In the genomic region with DNA sequence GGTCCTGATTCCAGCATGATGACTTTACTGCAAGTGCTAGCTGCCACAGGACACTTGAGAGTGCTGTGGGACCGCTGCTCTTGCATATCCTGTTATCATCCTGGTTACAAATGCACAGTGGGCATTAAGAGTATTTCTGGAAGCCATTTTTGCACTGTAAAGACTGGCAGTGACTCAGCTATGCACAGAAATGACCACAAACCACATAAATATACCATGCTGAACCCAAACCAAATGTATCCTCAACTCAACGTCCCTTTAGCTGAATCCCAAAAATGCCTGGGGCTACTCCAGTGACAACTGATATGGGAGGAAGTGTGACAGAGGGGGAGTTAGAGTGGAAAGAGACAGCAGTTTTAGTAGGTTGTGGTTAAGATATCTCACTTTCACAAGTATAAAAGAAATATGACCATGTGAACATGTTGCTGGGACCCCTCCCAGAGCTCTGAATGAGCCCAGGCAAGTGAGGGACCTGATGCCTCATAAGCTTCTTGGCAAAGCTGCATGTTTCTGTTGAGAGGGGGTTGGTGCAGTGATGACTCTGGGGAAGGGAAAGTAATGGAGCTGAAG, we compare ENCODE assay signal across 9 cellular contexts. TPM values are rescaled to one million over a fixed set of nuclear protein-coding genes. Genes with fewer than 3 reads are reported as not detected.
DNase-seq lines count a peak whose midpoint lies in the region; ATAC-seq, FAIRE-seq and TF ChIP-seq lines count a peak whose summit lies in the region.
"Had no signal": no experiment of that assay in that cellular context is flagged by ENCODE, and none has a peak within 500 bp of the region (broad histone marks: within the 10 kb centered on the region; RNA-seq: fewer than 3 reads in every experiment).

No MANE protein-coding gene starts in this region.

- H3K9me3 Mint-ChIP-seq in activated T-helper 17 cell treated with anti-CD3 and anti-CD28 coated beads, Interleukin-2, amount 50 U/mL, for 72 hours, result no peaks in the 10 kb centered on the region
- no peaks in the 10 kb centered on the region for H3K9me3 Mint-ChIP-seq in endothelial cell (ENCODE audit: unreplicated experiment)

- H3K4me3 ChIP-seq in WERI-Rb-1 (ENCODE audit: low read depth, low read length) (no peak overlapping the region), suprapubic skin (no peak overlapping the region)

- FAIRE-seq in frontal cortex (lab: Jason Lieb, UNC), result no peak

- H3K36me3 ChIP-seq in WERI-Rb-1 (no peaks in the 10 kb centered on the region), suprapubic skin (peaks cover 4% of the 10 kb centered on the region)

- peaks cover 18% of the 10 kb centered on the region for H3K4me1 Mint-ChIP-seq in activated T-helper 17 cell treated with anti-CD3 and anti-CD28 coated beads, Interleukin-2, amount 50 U/mL, for 72 hours
- peaks cover 23% of the 10 kb centered on the region for H3K4me1 Mint-ChIP-seq in endothelial cell (ENCODE audit: unreplicated experiment)

- no peak for TF ChIP-seq EP300 in suprapubic skin (IDR thresholded peaks at IDR 0.05)

- H3K36me3 Mint-ChIP-seq in activated T-helper 17 cell treated with anti-CD3 and anti-CD28 coated beads, Interleukin-2, amount 50 U/mL, for 72 hours (ENCODE audit: low read depth), result peaks cover 80% of the 10 kb centered on the region
- no peaks in the 10 kb centered on the region for H3K36me3 Mint-ChIP-seq in endothelial cell (ENCODE audit: low read depth, unreplicated experiment)

- H3K27me3 Mint-ChIP-seq in activated T-helper 17 cell treated with anti-CD3 and anti-CD28 coated beads, Interleukin-2, amount 50 U/mL, for 72 hours, result no peaks in the 10 kb centered on the region
- H3K27me3 Mint-ChIP-seq in endothelial cell (ENCODE audit: unreplicated experiment), result peaks cover 1% of the 10 kb centered on the region

- no peak for TF ChIP-seq POLR2A in suprapubic skin (IDR thresholded peaks at IDR 0.05)

- peak; percentile 4 for DNase-seq in GF-D8 (lab: John Stamatoyannopoulos, UW)
- DNase-seq in GM20000 (ENCODE audit: low spot score), result peak; percentile 10
- DNase-seq in WERI-Rb-1, result no peak
- DNase-seq in endothelial cell (ENCODE audit: low spot score), result no peak
- DNase-seq in suprapubic skin (ENCODE audit: low spot score in 2 of 2), result no peak
- DNase-seq in frontal cortex (ENCODE audit: low spot score in 2 of 2), result no peak
- DNase-seq: DMS53 had no signal

- ATAC-seq in HG03378 (IDR thresholded peaks at IDR 0.05; ENCODE audit: unreplicated experiment), result peak; percentile 68
- ATAC-seq in activated T-helper 17 cell treated with anti-CD3 and anti-CD28 coated beads, Interleukin-2, amount 50 U/mL, for 72 hours (replicated peaks), result peak; percentile 51

- no peaks in the 10 kb centered on the region for H3K4me1 ChIP-seq in suprapubic skin

- H3K9me3 ChIP-seq in WERI-Rb-1 (ENCODE audit: severe bottlenecking) (no peaks in the 10 kb centered on the region), suprapubic skin (no peaks in the 10 kb centered on the region)

- no peak overlapping the region for H3K27ac ChIP-seq in WERI-Rb-1
- H3K27ac ChIP-seq in suprapubic skin, result no peak overlapping the region

- H3K4me3 Mint-ChIP-seq in activated T-helper 17 cell treated with anti-CD3 and anti-CD28 coated beads, Interleukin-2, amount 50 U/mL, for 72 hours, result peak overlapping the region; percentile 31
- H3K4me3 Mint-ChIP-seq in endothelial cell (ENCODE audit: unreplicated experiment), result no peak overlapping the region

- TF ChIP-seq CTCF in GM20000 (IDR thresholded peaks at IDR 0.05; ENCODE audit: extremely low read depth, missing control alignments) (no peak), WERI-Rb-1 (IDR thresholded peaks at IDR 0.05; ENCODE audit: low read depth, low read length) (no peak), endothelial cell (IDR thresholded peaks at IDR 0.05; ENCODE audit: unreplicated experiment) (no peak), suprapubic skin (IDR thresholded peaks at IDR 0.05) (no peak)

- no peaks in the 10 kb centered on the region for H3K27me3 ChIP-seq in WERI-Rb-1 (ENCODE audit: insufficient read depth, low read depth, severe bottlenecking)
- no peaks in the 10 kb centered on the region for H3K27me3 ChIP-seq in suprapubic skin

- WGBS in suprapubic skin, result 66% methylated on average over 2 of the region's 2 CpGs

- H3K27ac Mint-ChIP-seq in activated T-helper 17 cell treated with anti-CD3 and anti-CD28 coated beads, Interleukin-2, amount 50 U/mL, for 72 hours, result peak overlapping the region; percentile 88
- H3K27ac Mint-ChIP-seq in endothelial cell (ENCODE audit: unreplicated experiment), result no peak overlapping the region

RNA-seq across cellular contexts. Expression of gene RHBDD1, which starts 37.3 kb away (rescaled TPM):
- total RNA-seq in activated T-helper 17 cell treated with anti-CD3 and anti-CD28 coated beads, Interleukin-2, amount 50 U/mL, for 72 hours, result 10 to 100 TPM; 35.5 to 57.1 TPM
- 21.9 TPM for total RNA-seq in endothelial cell (ENCODE audit: unreplicated experiment)
- total RNA-seq in suprapubic skin, result 10 to 100 TPM; 14.0 to 41.8 (median 20.7) TPM
- total RNA-seq in frontal cortex, result 24.1 TPM

Comparison
In these comparisons a context has a peak if more than half of its experiments do, and no peak if none do; other contexts are left out.
1. DNase-seq: peak in GF-D8 (single experiment) and GM20000 (single experiment); none in WERI-Rb-1 (single experiment), endothelial cell (single experiment), suprapubic skin (0 of 2) and frontal cortex (0 of 2).